In genomic region chr14:38696925-38697324, GRCh38 we compare ENCODE assay signal across 10 cellular contexts.
"Had no signal": no experiment of that assay in that cellular context is flagged by ENCODE, and none has a peak within 500 bp of the region (broad histone marks: within the 10 kb centered on the region; RNA-seq: fewer than 3 reads in every experiment).

No MANE protein-coding gene starts in this region.

- H3K27ac Mint-ChIP-seq: GM23338, H9, HFFc6 had no signal

- H3K4me3 Mint-ChIP-seq: GM23338, H9, HFFc6 had no signal

- FAIRE-seq: H1 had no signal

- H3K36me3 ChIP-seq: HAP-1 had no signal

- H3K4me1 ChIP-seq: HAP-1 had no signal

- H3K4me2 ChIP-seq: GM23338 had no signal

- H3K9ac ChIP-seq: GM23248 had no signal

- H2AFZ ChIP-seq: GM23248, GM23338 had no signal

- H3K4me1 Mint-ChIP-seq: GM23338 had no signal

- H3K27ac ChIP-seq: GM23248 had no signal

- H3K4me3 ChIP-seq: GM23248, GM23338, HAP-1 had no signal

- H3K9me3 ChIP-seq: HAP-1 had no signal

- H3K9me3 Mint-ChIP-seq: GM23338, HFFc6 had no signal

- ATAC-seq: GM23338, HCT116 had no signal

- DNase-seq: GM23248, GOT3, H7, H9, HCEC 1CT, HFFc6 had no signal
